ENCODE assay signal across 1 cellular context in genomic region chr2:124975658-124976057, GRCh38.
TF ChIP-seq lines count a peak whose summit lies in the region.

No MANE protein-coding gene starts in this region.

TF ChIP-seq in GM23338, 12 proteins besides CTCF, POLR2A, EP300 and RAD21 (continued from another document):
- TF ChIP-seq ZNF462 (CRISPR knock-in tag; IDR thresholded peaks at IDR 0.05) (no peak), ZNF331 (CRISPR knock-in tag; IDR thresholded peaks at IDR 0.05; ENCODE audit: low read depth) (no peak), REST (IDR thresholded peaks at IDR 0.05; ENCODE audit: unreplicated experiment) (no peak), STAT1 (IDR thresholded peaks at IDR 0.05; ENCODE audit: unreplicated experiment) (no peak), CREB1 (CRISPR knock-in tag; IDR thresholded peaks at IDR 0.05; ENCODE audit: low read depth) (no peak), NANOG (IDR thresholded peaks at IDR 0.05; ENCODE audit: borderline replicate concordance) (no peak), JUNB (IDR thresholded peaks at IDR 0.05; ENCODE audit: unreplicated experiment) (no peak)
